In genomic region chr11:1763796-1764661, GRCh38 we compare ENCODE assay signal across 1 cellular context.
TF ChIP-seq lines count a peak whose summit lies in the region.

TSS of gene CTSD (minus strand) at chr11:1763927. CDS start at chr11:1763859, 68 bp downstream.

TF ChIP-seq in SK-N-SH, 30 proteins besides CTCF, POLR2A, EP300 and RAD21 (continued from another document):
- TF ChIP-seq RCOR1 (IDR thresholded peaks at IDR 0.05; ENCODE audit: low read length) (no peak), IRF3 (IDR thresholded peaks at IDR 0.05; ENCODE audit: low read depth, low read length) (no peak), TAF1 (IDR thresholded peaks at IDR 0.05; ENCODE audit: borderline replicate concordance, low read depth, low read length) (peak; percentile 20; the same call in 1 of the 2 replicates), POLR2AphosphoS5 (IDR thresholded peaks at IDR 0.05; ENCODE audit: low read depth, low read length) (peak; percentile 65), FOXM1 (IDR thresholded peaks at IDR 0.05; ENCODE audit: low read depth) (no peak), YY1 (IDR thresholded peaks at IDR 0.05; ENCODE audit: low read depth) (no peak), SMC3 (IDR thresholded peaks at IDR 0.05; ENCODE audit: low read depth, low read length) (no peak), ELF1 (IDR thresholded peaks at IDR 0.05) (no peak)
- TF ChIP-seq, protein P1, sequence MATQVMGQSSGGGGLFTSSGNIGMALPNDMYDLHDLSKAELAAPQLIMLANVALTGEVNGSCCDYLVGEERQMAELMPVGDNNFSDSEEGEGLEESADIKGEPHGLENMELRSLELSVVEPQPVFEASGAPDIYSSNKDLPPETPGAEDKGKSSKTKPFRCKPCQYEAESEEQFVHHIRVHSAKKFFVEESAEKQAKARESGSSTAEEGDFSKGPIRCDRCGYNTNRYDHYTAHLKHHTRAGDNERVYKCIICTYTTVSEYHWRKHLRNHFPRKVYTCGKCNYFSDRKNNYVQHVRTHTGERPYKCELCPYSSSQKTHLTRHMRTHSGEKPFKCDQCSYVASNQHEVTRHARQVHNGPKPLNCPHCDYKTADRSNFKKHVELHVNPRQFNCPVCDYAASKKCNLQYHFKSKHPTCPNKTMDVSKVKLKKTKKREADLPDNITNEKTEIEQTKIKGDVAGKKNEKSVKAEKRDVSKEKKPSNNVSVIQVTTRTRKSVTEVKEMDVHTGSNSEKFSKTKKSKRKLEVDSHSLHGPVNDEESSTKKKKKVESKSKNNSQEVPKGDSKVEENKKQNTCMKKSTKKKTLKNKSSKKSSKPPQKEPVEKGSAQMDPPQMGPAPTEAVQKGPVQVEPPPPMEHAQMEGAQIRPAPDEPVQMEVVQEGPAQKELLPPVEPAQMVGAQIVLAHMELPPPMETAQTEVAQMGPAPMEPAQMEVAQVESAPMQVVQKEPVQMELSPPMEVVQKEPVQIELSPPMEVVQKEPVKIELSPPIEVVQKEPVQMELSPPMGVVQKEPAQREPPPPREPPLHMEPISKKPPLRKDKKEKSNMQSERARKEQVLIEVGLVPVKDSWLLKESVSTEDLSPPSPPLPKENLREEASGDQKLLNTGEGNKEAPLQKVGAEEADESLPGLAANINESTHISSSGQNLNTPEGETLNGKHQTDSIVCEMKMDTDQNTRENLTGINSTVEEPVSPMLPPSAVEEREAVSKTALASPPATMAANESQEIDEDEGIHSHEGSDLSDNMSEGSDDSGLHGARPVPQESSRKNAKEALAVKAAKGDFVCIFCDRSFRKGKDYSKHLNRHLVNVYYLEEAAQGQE (IDR thresholded peaks at IDR 0.05; ENCODE audit: low read depth, low read length) = no peak
- TF ChIP-seq, protein P2, sequence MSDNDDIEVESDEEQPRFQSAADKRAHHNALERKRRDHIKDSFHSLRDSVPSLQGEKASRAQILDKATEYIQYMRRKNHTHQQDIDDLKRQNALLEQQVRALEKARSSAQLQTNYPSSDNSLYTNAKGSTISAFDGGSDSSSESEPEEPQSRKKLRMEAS (IDR thresholded peaks at IDR 0.05; ENCODE audit: low read depth) = peak; percentile 81; the same call in 1 of the 2 replicates
- TF ChIP-seq, protein P3, sequence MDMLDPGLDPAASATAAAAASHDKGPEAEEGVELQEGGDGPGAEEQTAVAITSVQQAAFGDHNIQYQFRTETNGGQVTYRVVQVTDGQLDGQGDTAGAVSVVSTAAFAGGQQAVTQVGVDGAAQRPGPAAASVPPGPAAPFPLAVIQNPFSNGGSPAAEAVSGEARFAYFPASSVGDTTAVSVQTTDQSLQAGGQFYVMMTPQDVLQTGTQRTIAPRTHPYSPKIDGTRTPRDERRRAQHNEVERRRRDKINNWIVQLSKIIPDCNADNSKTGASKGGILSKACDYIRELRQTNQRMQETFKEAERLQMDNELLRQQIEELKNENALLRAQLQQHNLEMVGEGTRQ (IDR thresholded peaks at IDR 0.05; ENCODE audit: borderline replicate concordance, low read depth, low read length) = peak; percentile 93
